ENCODE assay signal across 8 cellular contexts in the genomic region with DNA sequence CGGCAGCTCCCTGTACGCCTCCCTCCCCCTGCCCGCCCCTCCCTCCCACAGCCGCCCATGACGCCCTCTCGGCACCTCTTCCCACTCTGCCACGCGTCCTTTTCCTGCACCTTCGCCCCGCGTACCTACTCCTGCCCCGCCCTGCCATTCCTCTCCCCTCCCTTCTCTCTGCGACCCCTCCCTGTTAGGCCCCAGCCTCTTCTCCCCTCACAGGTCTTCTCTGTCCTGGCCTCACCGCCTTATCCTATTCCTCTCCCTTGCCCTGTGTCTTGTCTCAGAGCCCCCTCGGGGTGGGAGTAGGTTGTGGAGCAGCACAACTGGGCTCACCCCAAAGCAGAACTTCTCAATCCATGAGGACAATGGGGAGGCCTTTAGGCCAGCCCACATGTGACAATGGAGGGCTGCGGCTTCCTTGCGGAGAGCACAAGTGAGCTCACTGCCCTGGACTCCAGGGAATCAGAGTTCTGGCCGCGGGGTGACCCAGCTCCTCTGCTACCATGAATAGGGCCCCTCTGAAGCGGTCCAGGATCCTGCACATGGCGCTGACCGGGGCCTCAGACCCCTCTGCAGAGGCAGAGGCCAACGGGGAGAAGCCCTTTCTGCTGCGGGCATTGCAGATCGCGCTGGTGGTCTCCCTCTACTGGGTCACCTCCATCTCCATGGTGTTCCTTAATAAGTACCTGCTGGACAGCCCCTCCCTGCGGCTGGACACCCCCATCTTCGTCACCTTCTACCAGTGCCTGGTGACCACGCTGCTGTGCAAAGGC. TPM values are rescaled to one million over a fixed set of nuclear protein-coding genes. Genes with fewer than 3 reads are reported as not detected.
DNase-seq lines count a peak whose midpoint lies in the region; ATAC-seq and TF ChIP-seq lines count a peak whose summit lies in the region.

No MANE protein-coding gene starts in this region.

- H3K36me3 ChIP-seq in left lung (peaks cover 0 to 27% of the 10 kb centered on the region in 2 donors), stomach (peaks cover 4 to 24% (median 23%) of the 10 kb centered on the region in 4 donors)

- no peak for DNase-seq in activated CD4-positive, alpha-beta T cell treated with anti-CD3 and anti-CD28 coated beads for 36 hours
- DNase-seq in activated CD4-positive, alpha-beta T cell treated with anti-CD3 and anti-CD28 coated beads for 1 hour, result no peak
- DNase-seq in NCI-H774 (lab: John Stamatoyannopoulos, UW) (peak; percentile 44), caudate nucleus (lab: John Stamatoyannopoulos, UW) (peak in 7 of 61 donors; percentile 18 to 63 (median 48)), left lung (peak in 1 of 2 donors; percentile 62), stomach (peak; percentile 34), NCI-H524 treated with DMSO at 0.1 percent for 48 hours (lab: John Stamatoyannopoulos, UW) (no peak)

- CTCF ChIA-PET in activated CD4-positive, alpha-beta T cell treated with anti-CD3 and anti-CD28 coated beads for 36 hours (lab: Charles Lee), result interaction anchor here (1.4 to 1.5 kb wide), 2 partner anchors 37 to 38 kb away, joined by 5 to 10 read pairs; no protein-coding TSS in a partner anchor

- ATAC-seq in activated CD4-positive, alpha-beta T cell treated with anti-CD3 and anti-CD28 coated beads for 36 hours, result peak; percentile 34
- ATAC-seq in HG02610 (IDR thresholded peaks at IDR 0.05; ENCODE audit: unreplicated experiment) (peak; percentile 27), left lung (peak; percentile 46)

- no peak for TF ChIP-seq EP300 in stomach (IDR thresholded peaks at IDR 0.05)

- no peaks in the 10 kb centered on the region for H3K27me3 Mint-ChIP-seq in activated CD4-positive, alpha-beta T cell treated with anti-CD3 and anti-CD28 coated beads for 36 hours

- H3K9me3 Mint-ChIP-seq in activated CD4-positive, alpha-beta T cell treated with anti-CD3 and anti-CD28 coated beads for 36 hours (ENCODE audit: low read depth), result no peaks in the 10 kb centered on the region

- H3K4me3 Mint-ChIP-seq in activated CD4-positive, alpha-beta T cell treated with anti-CD3 and anti-CD28 coated beads for 36 hours, result peak overlapping the region; percentile 91

- TF ChIP-seq CTCF in left lung (IDR thresholded peaks at IDR 0.05) (peak in 1 of 2 donors; percentile 3), stomach (IDR thresholded peaks at IDR 0.05) (no peak)

- H3K4me1 ChIP-seq in left lung (peaks cover 28 to 58% of the 10 kb centered on the region in 2 donors), stomach (peaks cover 31 to 58% (median 54%) of the 10 kb centered on the region in 4 donors)

- H3K27me3 ChIP-seq in left lung (peaks cover 0 to 3% of the 10 kb centered on the region in 2 donors), stomach (no peaks in the 10 kb centered on the region)

- POLR2A ChIA-PET in activated CD4-positive, alpha-beta T cell treated with anti-CD3 and anti-CD28 coated beads for 36 hours (lab: Charles Lee), result interaction anchor here (1.5 kb wide), 1 partner anchor 112 kb away, joined by 3 read pairs; a partner anchor contains a TSS

- peak overlapping the region; percentile 78 for H3K27ac Mint-ChIP-seq in activated CD4-positive, alpha-beta T cell treated with anti-CD3 and anti-CD28 coated beads for 36 hours

- intact Hi-C loops in activated CD4-positive, alpha-beta T cell treated with anti-CD3 and anti-CD28 coated beads for 36 hours (cut with DNase I, micrococcal nuclease), result loop anchor here (1.0 to 2.0 kb wide), 12 partner anchors 38 to 1241 kb away; a partner anchor contains a TSS
- intact Hi-C loops in left lung (cut with DNase I) (no loop called here), stomach (cut with DNase I; ENCODE audit: low total_unique reads) (no loop called here)

- H3K9me3 ChIP-seq in left lung (no peaks in the 10 kb centered on the region), stomach (no peaks in the 10 kb centered on the region)

- H3K27ac ChIP-seq in caudate nucleus (ENCODE audit: low read depth, low read length), result peak overlapping the region; percentile 16
- peak overlapping the region; percentile 89 to 92 for H3K27ac ChIP-seq in left lung
- peak overlapping the region; percentile 89 to 96 (median 91) for H3K27ac ChIP-seq in stomach

- peaks cover 45% of the 10 kb centered on the region for H3K4me1 Mint-ChIP-seq in activated CD4-positive, alpha-beta T cell treated with anti-CD3 and anti-CD28 coated beads for 36 hours

- H3K4me3 ChIP-seq in left lung, result peak overlapping the region; percentile 70 to 88
- H3K4me3 ChIP-seq in stomach, result peak overlapping the region; percentile 67 to 89 (median 82)

- 8 to 35% (median 12%) methylated on average over 6 to 28 of the region's 29 CpGs for WGBS in stomach, 5 donors

- H3K36me3 Mint-ChIP-seq in activated CD4-positive, alpha-beta T cell treated with anti-CD3 and anti-CD28 coated beads for 36 hours (ENCODE audit: low read depth), result peaks cover 10% of the 10 kb centered on the region

- no peak for TF ChIP-seq POLR2A in stomach (IDR thresholded peaks at IDR 0.05)

RNA-seq across cellular contexts. Expression of a gene that starts 0.5 kb away (rescaled TPM):
- 1 to 10 TPM; 9.6 to 9.8 TPM for total RNA-seq in activated CD4-positive, alpha-beta T cell treated with anti-CD3 and anti-CD28 coated beads for 36 hours
- total RNA-seq in left lung (10 to 100 TPM; 25.5 to 30.7 TPM), stomach (10 to 100 TPM in 2 of 5 donors, 1 to 10 TPM in 3; 7.6 to 21.4 (median 9.9) TPM)
- 10 to 100 TPM in 1 of 3 donors, 1 to 10 TPM in 2; 8.4 to 12.7 (median 9.0) TPM for polyA plus RNA-seq in stomach

RNA-seq across cellular contexts. Expression of a gene that starts 41.8 kb away (rescaled TPM):
- 10 to 100 TPM; 13.1 to 14.1 TPM for total RNA-seq in activated CD4-positive, alpha-beta T cell treated with anti-CD3 and anti-CD28 coated beads for 36 hours
- total RNA-seq in left lung (10 to 100 TPM; 32.7 to 42.3 TPM), stomach (10 to 100 TPM; 20.4 to 45.9 (median 38.4) TPM)
- 10 to 100 TPM in 1 of 3 donors, 1 to 10 TPM in 2; 8.2 to 13.3 (median 9.8) TPM for polyA plus RNA-seq in stomach

Comparison
In these comparisons a context has a peak if more than half of its experiments do, and no peak if none do; other contexts are left out.
1. DNase-seq: peak in NCI-H774 (single experiment) and stomach (single experiment); none in activated CD4-positive, alpha-beta T cell treated with anti-CD3 and anti-CD28 coated beads for 36 hours (single experiment), activated CD4-positive, alpha-beta T cell treated with anti-CD3 and anti-CD28 coated beads for 1 hour (single experiment) and NCI-H524 treated with DMSO at 0.1 percent for 48 hours (single experiment).
2. H3K27ac ChIP-seq: peak in every context shown above with its lines; median percentile 91 in stomach; 90 in left lung; 16 in caudate nucleus.
3. intact Hi-C loops: an anchor here in activated CD4-positive, alpha-beta T cell treated with anti-CD3 and anti-CD28 coated beads for 36 hours (1.0 to 2.0 kb wide); none called in left lung and stomach.
4. Peak in every context shown above with its lines, with median percentiles within 50 percentile points of each other: ATAC-seq.